ENCODE assay signal across 8 cellular contexts in the genomic region with DNA sequence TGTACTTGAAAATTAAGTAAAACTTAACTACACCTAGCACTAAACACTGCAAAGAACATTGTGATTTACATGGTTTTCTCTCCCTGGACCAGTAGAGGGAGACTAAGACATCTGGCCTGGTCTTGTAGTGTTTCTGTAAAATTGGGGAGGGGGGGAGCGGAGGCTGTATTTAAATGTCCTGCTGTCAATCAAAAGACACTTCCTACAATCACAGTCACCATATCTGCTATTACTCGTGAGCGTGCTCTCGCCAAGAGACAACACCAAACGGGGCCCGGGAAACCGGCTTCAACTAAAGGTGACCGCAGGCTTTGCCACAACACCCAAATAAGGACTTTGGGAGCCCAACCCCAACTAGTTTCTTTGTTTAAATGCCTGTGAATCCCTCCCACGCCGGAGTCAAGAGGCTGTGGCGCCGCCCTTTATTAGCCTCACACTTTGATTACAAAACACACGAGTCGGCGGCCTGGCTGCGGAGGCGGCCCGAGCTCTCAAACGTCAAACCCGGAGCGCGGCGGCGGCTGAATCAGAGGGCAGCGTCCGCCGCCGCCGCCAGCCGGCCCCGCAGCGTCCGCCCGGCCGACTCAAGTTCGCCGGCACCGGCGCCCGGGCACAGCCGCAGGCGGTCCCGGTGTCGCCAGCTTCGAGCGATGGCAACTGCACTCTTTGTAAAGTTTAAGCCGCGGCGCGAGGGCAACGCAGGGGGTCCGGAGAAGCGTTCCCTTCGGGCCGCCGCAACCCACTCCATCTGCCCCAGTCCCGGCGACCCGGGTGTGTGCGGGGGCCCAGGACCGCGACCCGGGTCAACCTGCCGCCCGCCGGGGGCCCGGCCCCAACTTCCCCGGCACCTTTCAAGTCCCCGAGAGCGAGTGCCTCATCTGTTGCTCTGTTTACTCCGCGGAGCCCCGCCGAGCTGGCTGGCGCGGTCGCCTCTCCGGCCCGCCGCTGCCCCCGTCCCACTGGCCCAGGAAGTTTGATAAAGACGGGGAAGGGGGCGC. TPM values are rescaled to one million over a fixed set of nuclear protein-coding genes. Genes with fewer than 3 reads are reported as not detected.
DNase-seq lines count a peak whose midpoint lies in the region; ATAC-seq lines count a peak whose summit lies in the region.

No MANE protein-coding gene starts in this region.

- H3K4me2 ChIP-seq in BLaER1 treated with 17β-estradiol and CSF1 and Interleukin-3, amounts not matched to agents 10 nM and 100 nM = peak overlapping the region; percentile 76 to 97 (median 89)

- H3K9me3 Mint-ChIP-seq in dendritic cell treated with granulocyte-macrophage colony-stimulating factor and Interleukin-4, amounts not matched to agents 40 ng/mL and 50 ng/mL, for 4 days = peaks cover 13% of the 10 kb centered on the region

- peak overlapping the region; percentile 98 to 100 (median 100) for H3K9ac ChIP-seq in BLaER1 treated with 17β-estradiol and CSF1 and Interleukin-3, amounts not matched to agents 10 nM and 100 nM

- peak overlapping the region; percentile 94 to 100 (median 100) for H3K27ac ChIP-seq in BLaER1 treated with 17β-estradiol and CSF1 and Interleukin-3, amounts not matched to agents 10 nM and 100 nM

- peaks cover 78% of the 10 kb centered on the region for H3K36me3 Mint-ChIP-seq in dendritic cell treated with granulocyte-macrophage colony-stimulating factor and Interleukin-4, amounts not matched to agents 40 ng/mL and 50 ng/mL, for 4 days (ENCODE audit: low read depth)

- H3K4me3 ChIP-seq in BLaER1 treated with 17β-estradiol and CSF1 and Interleukin-3, amounts not matched to agents 10 nM and 100 nM = peak overlapping the region; percentile 90 to 100 (median 98)

- peak; percentile 95 for DNase-seq in NCI-H69 (lab: John Stamatoyannopoulos, UW)
- DNase-seq in activated CD4-positive, alpha-beta T cell treated with anti-CD3 and anti-CD28 coated beads, Interleukin-2, amount 50 U/mL, for 1 hour = peak; percentile 83
- peak; percentile 94 for DNase-seq in left lobe of liver (ENCODE audit: low spot score)
- DNase-seq in stimulated activated CD4-positive, alpha-beta T cell treated with anti-CD3 and anti-CD28 coated beads, Interleukin-2, amount 100 ng/mL, for 24 hours = peak; percentile 84 to 85

- H3K36me3 ChIP-seq in BLaER1 treated with 17β-estradiol and CSF1 and Interleukin-3, amounts not matched to agents 10 nM and 100 nM = peaks cover 0 to 31% (median 16%) of the 10 kb centered on the region in 11 experiments; a peak in 10 of 22 replicates

- peaks cover 0 to 4% (median 0%) of the 10 kb centered on the region in 11 experiments; a peak in 1 of 22 replicates for H3K27me3 ChIP-seq in BLaER1 treated with 17β-estradiol and CSF1 and Interleukin-3, amounts not matched to agents 10 nM and 100 nM

- H3K27me3 Mint-ChIP-seq in dendritic cell treated with granulocyte-macrophage colony-stimulating factor and Interleukin-4, amounts not matched to agents 40 ng/mL and 50 ng/mL, for 4 days = peaks cover 14% of the 10 kb centered on the region

- peak overlapping the region; percentile 76 for H3K4me3 Mint-ChIP-seq in dendritic cell treated with granulocyte-macrophage colony-stimulating factor and Interleukin-4, amounts not matched to agents 40 ng/mL and 50 ng/mL, for 4 days

- H3K27ac Mint-ChIP-seq in dendritic cell treated with granulocyte-macrophage colony-stimulating factor and Interleukin-4, amounts not matched to agents 40 ng/mL and 50 ng/mL, for 4 days = peak overlapping the region; percentile 99

- H4K20me1 ChIP-seq in BLaER1 treated with 17β-estradiol and CSF1 and Interleukin-3, amounts not matched to agents 10 nM and 100 nM = peaks cover 41 to 46% (median 44%) of the 10 kb centered on the region in 11 experiments

- H3K9me3 ChIP-seq in BLaER1 treated with 17β-estradiol and CSF1 and Interleukin-3, amounts not matched to agents 10 nM and 100 nM (replicated peaks in 1 of 11) = peaks cover 0 to 15% (median 0%) of the 10 kb centered on the region in 11 experiments; a peak in 10 of 22 replicates

- peak; percentile 58 for ATAC-seq in GM19351 (IDR thresholded peaks at IDR 0.05; ENCODE audit: unreplicated experiment)
- peak; percentile 35 for ATAC-seq in HG03521 (IDR thresholded peaks at IDR 0.05; ENCODE audit: unreplicated experiment)
- peak; percentile 70 for ATAC-seq in left lobe of liver

- intact Hi-C loops in dendritic cell treated with granulocyte-macrophage colony-stimulating factor and Interleukin-4, amounts not matched to agents 40 ng/mL and 50 ng/mL, for 4 days (cut with micrococcal nuclease) = loop anchor here (1.0 to 5.0 kb wide), 5 partner anchors 35 to 141 kb away; no protein-coding TSS in a partner anchor

- peaks cover 16 to 59% (median 35%) of the 10 kb centered on the region in 10 experiments for H3K4me1 ChIP-seq in BLaER1 treated with 17β-estradiol and CSF1 and Interleukin-3, amounts not matched to agents 10 nM and 100 nM

- peaks cover 56% of the 10 kb centered on the region for H3K4me1 Mint-ChIP-seq in dendritic cell treated with granulocyte-macrophage colony-stimulating factor and Interleukin-4, amounts not matched to agents 40 ng/mL and 50 ng/mL, for 4 days (ENCODE audit: low read depth)

RNA-seq across cellular contexts. Expression of a gene that starts 1.3 kb away (rescaled TPM):
- 4.2 TPM for total RNA-seq in left lobe of liver

Comparison
In these comparisons a context has a peak if more than half of its experiments do, and no peak if none do; other contexts are left out.
1. Peak in every context shown above with its lines: DNase-seq, ATAC-seq, H3K4me3 ChIP-seq and H3K27ac ChIP-seq.